In the genomic region with DNA sequence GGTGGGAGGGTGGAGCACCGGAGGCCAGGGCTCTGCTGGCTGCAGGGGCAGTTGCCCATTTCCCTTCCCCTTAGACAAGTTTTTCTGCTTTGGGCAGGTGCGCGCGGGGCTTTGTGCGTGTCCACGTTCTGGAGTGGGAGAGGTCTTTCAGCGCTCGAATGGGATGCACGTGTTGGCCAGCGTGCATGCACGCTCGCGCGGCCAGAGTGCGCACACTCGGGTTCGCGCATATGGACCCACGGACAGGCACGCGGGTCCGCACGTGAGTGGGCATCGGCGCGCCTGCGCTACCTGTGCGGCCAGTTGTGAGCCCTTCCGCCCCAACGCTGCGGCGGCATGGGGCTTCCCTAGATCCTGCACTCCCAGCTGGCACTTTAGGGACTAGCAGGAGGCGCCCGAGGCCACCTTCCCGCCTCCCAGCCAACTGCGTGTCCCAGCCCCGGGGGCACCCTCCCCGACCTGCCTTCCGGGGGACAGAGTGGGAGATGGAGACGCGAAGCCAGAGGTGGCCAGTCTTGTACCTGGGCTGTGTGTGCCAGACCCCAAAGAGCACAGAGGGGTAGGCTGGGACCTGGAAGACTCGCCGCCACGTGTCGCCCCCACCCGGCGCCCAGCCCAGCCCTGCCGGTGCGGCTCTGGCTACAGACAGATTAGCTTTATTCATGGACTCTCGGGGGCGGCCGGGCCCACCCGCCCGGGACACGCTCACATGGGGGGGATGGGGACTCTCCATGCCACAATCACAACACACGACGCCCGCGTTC, we compare ENCODE assay signal across 10 cellular contexts. TPM values are rescaled to one million over a fixed set of nuclear protein-coding genes. Genes with fewer than 3 reads are reported as not detected.
DNase-seq lines count a peak whose midpoint lies in the region; ATAC-seq and TF ChIP-seq lines count a peak whose summit lies in the region.
"Had no signal": no experiment of that assay in that cellular context is flagged by ENCODE, and none has a peak within 500 bp of the region (broad histone marks: within the 10 kb centered on the region; RNA-seq: fewer than 3 reads in every experiment).

No MANE protein-coding gene starts in this region.

- H3K36me3 ChIP-seq in PC-3 (ENCODE audit: low read depth, low read length) (no peaks in the 10 kb centered on the region), skeletal muscle satellite cell (ENCODE audit: insufficient read depth, low read length) (no peaks in the 10 kb centered on the region)
- H3K36me3 ChIP-seq: heart right ventricle had no signal

- peaks cover 66% of the 10 kb centered on the region for H3K27me3 Mint-ChIP-seq in activated CD4-positive, alpha-beta T cell treated with anti-CD3 and anti-CD28 coated beads, Interleukin-2, amount 10 ng/mL, durations not matched to agents 7 days and 5 days

- DNase-seq in activated CD4-positive, alpha-beta T cell treated with anti-CD3 and anti-CD28 coated beads, Interleukin-2, amount 10 ng/mL, durations not matched to agents 7 days and 5 days: no peak
- DNase-seq in activated CD4-positive, alpha-beta T cell treated with anti-CD3 and anti-CD28 coated beads, Interleukin-2, amount 50 U/mL, for 1 hour: no peak
- DNase-seq in PC-3 (no peak), fibroblast of the aortic adventitia (ENCODE audit: low read depth) (no peak), RKO (ENCODE audit: low spot score) (no peak)
- DNase-seq: NCI-H1092 had no signal

- no peaks in the 10 kb centered on the region for H3F3A ChIP-seq in PC-3 (ENCODE audit: low read length, unreplicated experiment)

- BruUV-seq in PC-3 (replicated peaks; lab: Mats Ljungman, UMichigan): no TSS peak

- H2AFZ ChIP-seq in PC-3 (ENCODE audit: low read length): no peak overlapping the region

- H3K4me3 ChIP-seq in PC-3 (ENCODE audit: low read length): no peak overlapping the region
- peak overlapping the region; percentile 9 for H3K4me3 ChIP-seq in fibroblast of the aortic adventitia (ENCODE audit: low read depth, low read length)
- H3K4me3 ChIP-seq in skeletal muscle satellite cell (ENCODE audit: low read length): peak overlapping the region; percentile 42

- no peak overlapping the region for H3K27ac ChIP-seq in PC-3 (ENCODE audit: low read length)
- H3K27ac ChIP-seq: heart right ventricle had no signal

- no peaks in the 10 kb centered on the region for H3K9me2 ChIP-seq in PC-3 (replicated peaks; ENCODE audit: low read length)

- ATAC-seq in PC-3: no peak
- ATAC-seq in GM21786 (IDR thresholded peaks at IDR 0.05; ENCODE audit: unreplicated experiment): no peak
- no peak for ATAC-seq in HG03521 (IDR thresholded peaks at IDR 0.05; ENCODE audit: unreplicated experiment)

- POLR2A ChIA-PET in activated CD4-positive, alpha-beta T cell treated with anti-CD3 and anti-CD28 coated beads, Interleukin-2, amount 10 ng/mL, durations not matched to agents 7 days and 5 days (lab: Charles Lee): no interaction called here
- POLR2A ChIA-PET in PC-3 (lab: Charles Lee; ENCODE audit: unreplicated experiment): no interaction called here

- H3K9me3 Mint-ChIP-seq in activated CD4-positive, alpha-beta T cell treated with anti-CD3 and anti-CD28 coated beads, Interleukin-2, amount 10 ng/mL, durations not matched to agents 7 days and 5 days: no peaks in the 10 kb centered on the region

- H3K9ac ChIP-seq in PC-3 (ENCODE audit: low read length) (no peak overlapping the region), skeletal muscle satellite cell (ENCODE audit: low read depth, low read length) (no peak overlapping the region)

- no peaks in the 10 kb centered on the region for H4K20me1 ChIP-seq in PC-3 (ENCODE audit: low read length)

- H3K79me2 ChIP-seq in PC-3 (ENCODE audit: low read length): no peaks in the 10 kb centered on the region

- H3K4me2 ChIP-seq in PC-3 (ENCODE audit: low read length) (peak overlapping the region; percentile 56), skeletal muscle satellite cell (ENCODE audit: low read length) (peak overlapping the region; percentile 79)

- TF ChIP-seq CTCF in PC-3 (conservative IDR thresholded peaks at IDR 0.05; ENCODE audit: low read depth, low read length) (no peak), fibroblast of the aortic adventitia (IDR thresholded peaks at IDR 0.05; ENCODE audit: insufficient read depth, low read length) (no peak)

- intact Hi-C loops in PC-3 (cut with micrococcal nuclease): no loop called here

- no peak overlapping the region for H3K27ac Mint-ChIP-seq in activated CD4-positive, alpha-beta T cell treated with anti-CD3 and anti-CD28 coated beads, Interleukin-2, amount 10 ng/mL, durations not matched to agents 7 days and 5 days

- H3K4me1 ChIP-seq in PC-3 (ENCODE audit: insufficient read depth, low read length) (peaks cover 11% of the 10 kb centered on the region), skeletal muscle satellite cell (ENCODE audit: control insufficient read depth, insufficient read depth, low read length) (peaks cover 43% of the 10 kb centered on the region)

- H3K27me3 ChIP-seq in PC-3 (ENCODE audit: low read length) (peaks cover 18% of the 10 kb centered on the region), skeletal muscle satellite cell (ENCODE audit: control insufficient read depth, insufficient read depth, low read length) (peaks cover 52% of the 10 kb centered on the region)

- CTCF ChIA-PET in activated CD4-positive, alpha-beta T cell treated with anti-CD3 and anti-CD28 coated beads, Interleukin-2, amount 10 ng/mL, durations not matched to agents 7 days and 5 days (lab: Charles Lee): interaction anchor here (1.0 to 1.6 kb wide), 2 partner anchors 16 to 65 kb away, joined by 3 read pairs; no protein-coding TSS in a partner anchor
- CTCF ChIA-PET in PC-3 (lab: Charles Lee): no interaction called here

- peak overlapping the region; percentile 19 for H3K4me3 Mint-ChIP-seq in activated CD4-positive, alpha-beta T cell treated with anti-CD3 and anti-CD28 coated beads, Interleukin-2, amount 10 ng/mL, durations not matched to agents 7 days and 5 days

- H3K9me3 ChIP-seq in PC-3 (ENCODE audit: low read length) (no peaks in the 10 kb centered on the region), skeletal muscle satellite cell (replicated peaks; ENCODE audit: low read length) (no peaks in the 10 kb centered on the region)
- H3K9me3 ChIP-seq: heart right ventricle had no signal

- no peaks in the 10 kb centered on the region for H3K36me3 Mint-ChIP-seq in activated CD4-positive, alpha-beta T cell treated with anti-CD3 and anti-CD28 coated beads, Interleukin-2, amount 10 ng/mL, durations not matched to agents 7 days and 5 days (ENCODE audit: low read depth)

- peaks cover 9% of the 10 kb centered on the region for H3K4me1 Mint-ChIP-seq in activated CD4-positive, alpha-beta T cell treated with anti-CD3 and anti-CD28 coated beads, Interleukin-2, amount 10 ng/mL, durations not matched to agents 7 days and 5 days

RNA-seq across cellular contexts. Expression of gene GPRIN1, which starts 9.8 kb away (rescaled TPM):
- 1 to 10 TPM; 2.5 to 2.6 TPM for total RNA-seq in activated CD4-positive, alpha-beta T cell treated with anti-CD3 and anti-CD28 coated beads, Interleukin-2, amount 10 ng/mL, durations not matched to agents 7 days and 5 days
- total RNA-seq in PC-3 (2014; rRNA removed) (18.7 and 19.9 TPM in 2 replicates), fibroblast of the aortic adventitia (ENCODE audit: low replicate concordance) (1.7 and 7.1 TPM in 2 replicates)
- 4.1 and 6.1 TPM in 2 replicates for total RNA-seq in skeletal muscle satellite cell (2012; rRNA removed)

RNA-seq across cellular contexts. Expression of gene SNCB, which starts 10.6 kb away (rescaled TPM):
- not detected for total RNA-seq in activated CD4-positive, alpha-beta T cell treated with anti-CD3 and anti-CD28 coated beads, Interleukin-2, amount 10 ng/mL, durations not matched to agents 7 days and 5 days
- total RNA-seq in PC-3 (2014; rRNA removed): 2.1 and 8.6 TPM in 2 replicates
- not detected in 2 replicates for total RNA-seq in fibroblast of the aortic adventitia (ENCODE audit: low replicate concordance)
- 1.8 and 2.4 TPM in 2 replicates for total RNA-seq in skeletal muscle satellite cell (2012; rRNA removed)

RNA-seq across cellular contexts. Expression of gene EIF4E1B, which starts 10.7 kb away (rescaled TPM):
- total RNA-seq in activated CD4-positive, alpha-beta T cell treated with anti-CD3 and anti-CD28 coated beads, Interleukin-2, amount 10 ng/mL, durations not matched to agents 7 days and 5 days: not detected
- total RNA-seq in PC-3 (2014; rRNA removed) (not detected in 2 replicates), fibroblast of the aortic adventitia (ENCODE audit: low replicate concordance) (not detected in 2 replicates)
- not detected in 2 replicates for total RNA-seq in skeletal muscle satellite cell (2012; rRNA removed)
- total RNA-seq: heart right ventricle had no signal

RNA-seq across cellular contexts. Expression of gene TSPAN17, which starts 27.5 kb away (rescaled TPM):
- total RNA-seq in activated CD4-positive, alpha-beta T cell treated with anti-CD3 and anti-CD28 coated beads, Interleukin-2, amount 10 ng/mL, durations not matched to agents 7 days and 5 days: 10 to 100 TPM; 39.6 to 42.5 TPM
- total RNA-seq in PC-3 (2014; rRNA removed): 47.3 and 56.3 TPM in 2 replicates
- total RNA-seq in fibroblast of the aortic adventitia (ENCODE audit: low replicate concordance): 19.3 and 29.0 TPM in 2 replicates
- total RNA-seq in skeletal muscle satellite cell (2012; rRNA removed): 23.3 and 35.8 TPM in 2 replicates
